ENCODE assay signal across 18 cellular contexts in the genomic region with DNA sequence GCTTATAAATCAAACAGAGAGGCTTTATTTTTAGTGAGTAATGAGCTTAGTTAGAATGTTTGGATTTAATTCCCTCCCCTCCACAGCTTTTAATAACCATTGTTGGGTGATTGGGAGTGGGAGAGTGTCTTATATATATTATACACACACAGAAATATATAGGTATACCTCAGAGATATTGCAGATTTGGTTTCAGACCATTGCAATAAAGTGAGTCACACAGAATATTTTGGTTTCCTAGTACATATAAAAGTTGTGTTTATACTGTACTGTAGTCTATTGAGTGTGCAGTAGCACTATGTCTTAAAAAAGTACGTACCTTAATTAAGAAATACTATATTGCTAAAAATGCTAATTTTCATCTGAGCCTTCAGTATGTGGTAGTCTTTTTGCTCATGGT. TPM values are rescaled to one million over a fixed set of nuclear protein-coding genes. Genes with fewer than 3 reads are reported as not detected.
DNase-seq lines count a peak whose midpoint lies in the region; TF ChIP-seq lines count a peak whose summit lies in the region.
"Had no signal": no experiment of that assay in that cellular context is flagged by ENCODE, and none has a peak within 500 bp of the region (broad histone marks: within the 10 kb centered on the region; RNA-seq: fewer than 3 reads in every experiment).

No MANE protein-coding gene starts in this region.

- no peak overlapping the region for H3K4me3 ChIP-seq in uterus
- H3K4me3 ChIP-seq: GM23248 had no signal

- peak overlapping the region; percentile 80 for H3K27ac ChIP-seq in angular gyrus (ENCODE audit: low read depth, low read length)
- peak overlapping the region; percentile 74 for H3K27ac ChIP-seq in layer of hippocampus (ENCODE audit: low read depth, low read length)
- no peak overlapping the region for H3K27ac ChIP-seq in uterus
- H3K27ac ChIP-seq: GM23248 had no signal

- no peak for TF ChIP-seq POLR2A in uterus (IDR thresholded peaks at IDR 0.05)

- peak; percentile 3 for DNase-seq in M059J (ENCODE audit: low read depth)
- no peak for DNase-seq in GDM1 (lab: John Stamatoyannopoulos, UW)
- no peak for DNase-seq in stimulated activated CD8-positive, alpha-beta memory T cell treated with anti-CD3 and anti-CD28 coated beads, Interleukin-4, amount 100 ng/mL, for 48 hours
- DNase-seq in uterus: no peak
- DNase-seq: ACHN; BE2C; C1 segment of cervical spinal cord; CD4-positive, CD25-positive, alpha-beta regulatory T cell; CD8-positive, alpha-beta memory T cell; COR-L47; DMS 273 treated with DMSO at 0.1 percent for 48 hours; DMS53; DND-41; GM23248; H7; HFFc6 had no signal

- H3K36me3 ChIP-seq in uterus: no peaks in the 10 kb centered on the region
- H3K36me3 ChIP-seq: BE2C had no signal

- intact Hi-C loops in uterus (cut with DNase I; ENCODE audit: low total_unique reads): no loop called here

- no peaks in the 10 kb centered on the region for H3K27me3 ChIP-seq in layer of hippocampus (ENCODE audit: control insufficient read depth, insufficient read depth, low read length)
- no peaks in the 10 kb centered on the region for H3K27me3 ChIP-seq in uterus
- H3K27me3 ChIP-seq: BE2C had no signal

- TF ChIP-seq CTCF in uterus (IDR thresholded peaks at IDR 0.05): no peak

- H3K9me3 ChIP-seq in uterus: no peaks in the 10 kb centered on the region
- H3K9me3 ChIP-seq: BE2C had no signal

- no peaks in the 10 kb centered on the region for H3K4me1 ChIP-seq in uterus
- H3K4me1 ChIP-seq: BE2C had no signal

RNA-seq across cellular contexts. Expression of a gene that starts 44.4 kb away (rescaled TPM):
- 23.6 and 27.4 TPM in 2 replicates for total RNA-seq in M059J (2014; rRNA removed; shearing (Covaris generic))
- total RNA-seq in uterus: 10 to 100 TPM in 3 of 4 donors, 1 to 10 TPM in 1; 9.2 to 64.2 (median 22.3) TPM

Comparison
In these comparisons a context has a peak if more than half of its experiments do, and no peak if none do; other contexts are left out.
1. H3K27ac ChIP-seq: peak in angular gyrus (single experiment) and layer of hippocampus (single experiment); none in uterus (0 of 2).